28 cellular contexts compared by ENCODE assay signal in the genomic region with DNA sequence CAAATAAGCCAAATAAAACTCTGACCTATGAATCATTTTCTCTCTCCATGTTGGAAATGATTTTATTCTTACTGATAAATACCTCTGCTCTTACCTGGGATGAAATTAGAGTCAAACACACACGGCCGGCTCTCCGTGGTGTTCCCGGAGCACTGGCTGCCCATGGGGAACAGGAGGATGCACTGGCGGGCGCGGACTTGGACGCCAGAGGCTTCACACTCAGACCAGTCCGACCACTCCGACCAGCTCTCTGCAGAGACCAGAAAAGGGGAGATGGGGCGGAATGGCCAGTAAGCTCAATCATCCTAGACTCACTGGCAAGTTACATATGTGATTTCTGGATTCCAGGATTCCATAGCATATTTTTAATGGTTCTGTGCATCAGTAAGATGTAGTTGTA.
"Had no signal": no experiment of that assay in that cellular context is flagged by ENCODE, and none has a peak within 500 bp of the region (broad histone marks: within the 10 kb centered on the region; RNA-seq: fewer than 3 reads in every experiment).

No MANE protein-coding gene starts in this region.

- H3K4me1 Mint-ChIP-seq: stimulated activated effector memory CD8-positive, alpha-beta T cell treated with anti-CD3 and anti-CD28 coated beads, Interleukin-12 subunit alpha, Interleukin-12 subunit beta, amount 100 ng/mL, for 72 hours; stimulated activated memory B cell treated with anti-CD40 and anti-IgM and Interleukin-4, amounts not matched to agents 10 μg/mL and 1 μg/mL and 100 μg/mL, for 72 hours; stimulated activated naive B cell treated with anti-CD40 and anti-IgM and Interleukin-4, amounts not matched to agents 10 μg/mL and 1 μg/mL and 100 μg/mL, for 72 hours; stimulated activated naive CD8-positive, alpha-beta T cell treated with anti-CD3 and anti-CD28 coated beads, Interleukin-15, amount 100 ng/mL, for 72 hours had no signal

- H3K27me3 Mint-ChIP-seq: stimulated activated memory B cell treated with anti-CD40 and anti-IgM and Interleukin-4, amounts not matched to agents 10 μg/mL and 1 μg/mL and 100 μg/mL, for 72 hours; stimulated activated naive B cell treated with anti-CD40 and anti-IgM and Interleukin-4, amounts not matched to agents 10 μg/mL and 1 μg/mL and 100 μg/mL, for 72 hours; stimulated activated naive CD8-positive, alpha-beta T cell treated with anti-CD3 and anti-CD28 coated beads, Interleukin-15, amount 100 ng/mL, for 72 hours; stimulated activated naive CD8-positive, alpha-beta T cell treated with anti-CD3 and anti-CD28 coated beads, Interleukin-15, Interleukin-2, amounts not matched to agents 100 ng/mL and 50 ng/mL, for 24 hours; type B pancreatic cell had no signal

- H3K4me1 ChIP-seq: stomach, testis, transverse colon, upper lobe of left lung, upper lobe of right lung, uterus had no signal

- H3K27ac ChIP-seq: stomach, suprapubic skin, testis, thoracic aorta, thyroid gland, tibial artery, tibial nerve, transverse colon, upper lobe of left lung, upper lobe of right lung, uterus, vagina had no signal

- H3K27ac Mint-ChIP-seq: stimulated activated effector memory CD8-positive, alpha-beta T cell treated with anti-CD3 and anti-CD28 coated beads, Interleukin-12 subunit alpha, Interleukin-12 subunit beta, amount 100 ng/mL, for 72 hours; stimulated activated memory B cell treated with anti-CD40 and anti-IgM and Interleukin-4, amounts not matched to agents 10 μg/mL and 1 μg/mL and 100 μg/mL, for 72 hours; stimulated activated naive B cell treated with anti-CD40 and anti-IgM and Interleukin-4, amounts not matched to agents 10 μg/mL and 1 μg/mL and 100 μg/mL, for 72 hours; stimulated activated naive CD8-positive, alpha-beta T cell treated with anti-CD3 and anti-CD28 coated beads, Interleukin-15, amount 100 ng/mL, for 72 hours; stimulated activated naive CD8-positive, alpha-beta T cell treated with anti-CD3 and anti-CD28 coated beads, Interleukin-15, Interleukin-2, amounts not matched to agents 100 ng/mL and 50 ng/mL, for 24 hours; type B pancreatic cell had no signal

- ATAC-seq: stimulated activated effector memory CD8-positive, alpha-beta T cell treated with anti-CD3 and anti-CD28 coated beads, Interleukin-12 subunit alpha, Interleukin-12 subunit beta, amount 100 ng/mL, for 72 hours; stimulated activated memory B cell treated with anti-CD40 and anti-IgM and Interleukin-4, amounts not matched to agents 10 μg/mL and 1 μg/mL and 100 μg/mL, for 72 hours; stimulated activated naive B cell treated with anti-CD40 and anti-IgM and Interleukin-4, amounts not matched to agents 10 μg/mL and 1 μg/mL and 100 μg/mL, for 72 hours; stimulated activated naive CD8-positive, alpha-beta T cell treated with anti-CD3 and anti-CD28 coated beads, Interleukin-15, amount 100 ng/mL, for 72 hours; stimulated activated naive CD8-positive, alpha-beta T cell treated with anti-CD3 and anti-CD28 coated beads, Interleukin-15, Interleukin-2, amounts not matched to agents 100 U/mL and 50 U/mL, for 24 hours; upper lobe of right lung had no signal

- H3K9me3 Mint-ChIP-seq: stimulated activated memory B cell treated with anti-CD40 and anti-IgM and Interleukin-4, amounts not matched to agents 10 μg/mL and 1 μg/mL and 100 μg/mL, for 72 hours; stimulated activated naive B cell treated with anti-CD40 and anti-IgM and Interleukin-4, amounts not matched to agents 10 μg/mL and 1 μg/mL and 100 μg/mL, for 72 hours; type B pancreatic cell had no signal

- H3K36me3 ChIP-seq: thoracic aorta, thyroid gland, tibial artery, transverse colon, upper lobe of left lung, upper lobe of right lung, uterus had no signal

- H3K36me3 Mint-ChIP-seq: stimulated activated effector memory CD8-positive, alpha-beta T cell treated with anti-CD3 and anti-CD28 coated beads, Interleukin-12 subunit alpha, Interleukin-12 subunit beta, amount 100 ng/mL, for 72 hours; stimulated activated memory B cell treated with anti-CD40 and anti-IgM and Interleukin-4, amounts not matched to agents 10 μg/mL and 1 μg/mL and 100 μg/mL, for 72 hours; stimulated activated naive B cell treated with anti-CD40 and anti-IgM and Interleukin-4, amounts not matched to agents 10 μg/mL and 1 μg/mL and 100 μg/mL, for 72 hours had no signal

- H3K4me3 Mint-ChIP-seq: stimulated activated effector memory CD8-positive, alpha-beta T cell treated with anti-CD3 and anti-CD28 coated beads, Interleukin-12 subunit alpha, Interleukin-12 subunit beta, amount 100 ng/mL, for 72 hours; stimulated activated memory B cell treated with anti-CD40 and anti-IgM and Interleukin-4, amounts not matched to agents 10 μg/mL and 1 μg/mL and 100 μg/mL, for 72 hours; stimulated activated naive B cell treated with anti-CD40 and anti-IgM and Interleukin-4, amounts not matched to agents 10 μg/mL and 1 μg/mL and 100 μg/mL, for 72 hours; stimulated activated naive CD8-positive, alpha-beta T cell treated with anti-CD3 and anti-CD28 coated beads, Interleukin-15, amount 100 ng/mL, for 72 hours; stimulated activated naive CD8-positive, alpha-beta T cell treated with anti-CD3 and anti-CD28 coated beads, Interleukin-15, Interleukin-2, amounts not matched to agents 100 ng/mL and 50 ng/mL, for 24 hours; type B pancreatic cell had no signal

- DNase-seq: stimulated activated CD4-positive, alpha-beta T cell treated with anti-CD3 and anti-CD28 coated beads, Interleukin-2, amount 100 ng/mL, for 48 hours; stimulated activated CD4-positive, alpha-beta T cell treated with anti-CD3 and anti-CD28 coated beads, Interleukin-4, amount 100 ng/mL, for 1 hour; stimulated activated CD4-positive, alpha-beta T cell treated with anti-CD3 and anti-CD28 coated beads, Interleukin-4, amount 100 ng/mL, for 24 hours; stimulated activated CD4-positive, alpha-beta T cell treated with anti-CD3 and anti-CD28 coated beads, Interleukin-4, amount 100 ng/mL, for 4 hours; stimulated activated CD8-positive, alpha-beta memory T cell treated with anti-CD3 and anti-CD28 coated beads, Interleukin-4, amount 100 ng/mL, for 48 hours; stimulated activated naive B cell treated with anti-CD40 and anti-IgM and Interleukin-4, amounts not matched to agents 10 μg/mL and 1 μg/mL and 100 μg/mL, for 72 hours; stimulated activated naive CD4-positive, alpha-beta T cell; stimulated activated naive CD4-positive, alpha-beta T cell treated with Interleukin-2 at 50 U/mL for 16 hours; stimulated activated naive CD8-positive, alpha-beta T cell treated with anti-CD3 and anti-CD28 coated beads, Interleukin-15, amount 100 ng/mL, for 72 hours; stimulated activated naive CD8-positive, alpha-beta T cell treated with anti-CD3 and anti-CD28 coated beads, Interleukin-15, Interleukin-2, amounts not matched to agents 100 U/mL and 50 U/mL, for 24 hours; stomach; substantia nigra; testis; thyroid gland; tibial artery; transverse colon; trophoblast cell; upper lobe of right lung; uterus had no signal

- H3K27me3 ChIP-seq: stomach, suprapubic skin, testis, thyroid gland, tibial artery, tibial nerve, transverse colon, upper lobe of left lung, upper lobe of right lung, uterus, vagina had no signal

- H3K9me3 ChIP-seq: stomach, suprapubic skin, testis, thoracic aorta, thyroid gland, tibial artery, tibial nerve, transverse colon, upper lobe of left lung, upper lobe of right lung, uterus, vagina had no signal

- H3K4me3 ChIP-seq: stomach, suprapubic skin, testis, thoracic aorta, thyroid gland, tibial artery, tibial nerve, transverse colon, upper lobe of left lung, upper lobe of right lung, uterus, vagina had no signal
